ENCODE assay signal across 9 cellular contexts in the genomic region with DNA sequence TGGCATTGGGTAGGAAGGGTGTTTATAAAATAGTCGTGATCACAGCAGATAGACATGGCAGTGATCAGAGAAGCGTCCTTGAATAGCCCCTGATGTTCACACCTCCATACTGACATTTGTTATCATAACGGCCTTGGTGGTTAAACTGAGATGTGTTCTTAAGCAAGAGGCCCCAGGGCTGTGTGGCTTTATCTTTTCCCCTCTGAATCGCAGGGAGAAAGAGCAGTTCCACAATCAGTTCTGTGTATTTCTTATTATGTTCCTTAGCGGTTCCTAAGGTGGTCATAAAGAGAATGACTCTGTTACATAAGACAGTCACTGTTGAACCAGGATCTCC. TPM values are rescaled to one million over a fixed set of nuclear protein-coding genes. Genes with fewer than 3 reads are reported as not detected.
DNase-seq lines count a peak whose midpoint lies in the region; ATAC-seq, FAIRE-seq and TF ChIP-seq lines count a peak whose summit lies in the region.
"Had no signal": no experiment of that assay in that cellular context is flagged by ENCODE, and none has a peak within 500 bp of the region (broad histone marks: within the 10 kb centered on the region; RNA-seq: fewer than 3 reads in every experiment).

No MANE protein-coding gene starts in this region.

- H3K4me2 ChIP-seq in K562 (ENCODE audit: insufficient read depth, low read length): no peak overlapping the region
- H3K4me2 ChIP-seq in osteoblast (ENCODE audit: insufficient read depth, low read length): peak overlapping the region; percentile 75

- intact Hi-C loops in K562 (cut with micrococcal nuclease) (no loop called here), left cardiac atrium (cut with DNase I) (loop anchor here in 1 of 2 donors (5.0 kb wide), 1 partner anchor 69 kb away; no protein-coding TSS in a partner anchor), vagina (cut with DNase I) (no loop called here), kidney (cut with DNase I) (no loop called here)

- no peaks in the 10 kb centered on the region for H3K36me3 ChIP-seq in K562 (ENCODE audit: control insufficient read depth, insufficient read depth, low read length)
- H3K36me3 ChIP-seq in osteoblast (ENCODE audit: insufficient read depth, low read length): no peaks in the 10 kb centered on the region
- H3K36me3 ChIP-seq in vagina: no peaks in the 10 kb centered on the region
- no peaks in the 10 kb centered on the region for H3K36me3 ChIP-seq in kidney (ENCODE audit: control insufficient read depth in 1 of 2, insufficient read depth in 2 of 2, low read length in 2 of 2)

- ATAC-seq in K562 (no peak), left cardiac atrium (peak; percentile 74 to 76), GM18861 (IDR thresholded peaks at IDR 0.05; ENCODE audit: unreplicated experiment) (no peak), HG02798 (IDR thresholded peaks at IDR 0.05; ENCODE audit: poor library complexity, unreplicated experiment) (no peak)
- ATAC-seq: naive thymus-derived CD8-positive, alpha-beta T cell had no signal

- TF ChIP-seq EP300 in K562 (IDR thresholded peaks at IDR 0.05; ENCODE audit: low read length): no peak

- in situ Hi-C loops in K562 (cut with MboI): no loop called here

- TF ChIP-seq CTCF in K562 (IDR thresholded peaks at IDR 0.05 in 2 of 3, conservative IDR thresholded peaks at IDR 0.05 in 1 of 3; ENCODE audit: insufficient read depth in 2 of 3, low read depth in 1 of 3, low read length in 3 of 3) (no peak), osteoblast (IDR thresholded peaks at IDR 0.05; ENCODE audit: extremely low read depth, low read depth, low read length) (no peak), vagina (IDR thresholded peaks at IDR 0.05) (no peak), kidney (IDR thresholded peaks at IDR 0.05; ENCODE audit: borderline replicate concordance, extremely low read depth, insufficient read depth) (no peak)

- no peak overlapping the region for H2AFZ ChIP-seq in K562 (ENCODE audit: low read depth, low read length)
- H2AFZ ChIP-seq in osteoblast (ENCODE audit: low read length): no peak overlapping the region

- no peaks in the 10 kb centered on the region for H3K9me1 ChIP-seq in K562 (ENCODE audit: control insufficient read depth, insufficient read depth, low read length)

- FAIRE-seq in K562 (lab: Jason Lieb, UNC) (no peak), kidney (lab: Jason Lieb, UNC) (no peak)

- no peak for TF ChIP-seq RAD21 in K562 (CRISPR knock-in tag; conservative IDR thresholded peaks at IDR 0.05 in 1 of 2, IDR thresholded peaks at IDR 0.05 in 1 of 2)

- BruUV-seq in K562 (replicated peaks; lab: Mats Ljungman, UMichigan): no TSS peak

- no peak for TF ChIP-seq POLR2A in K562 (conservative IDR thresholded peaks at IDR 0.05)
- TF ChIP-seq POLR2A in vagina (IDR thresholded peaks at IDR 0.05): no peak

- CTCF ChIA-PET in K562 (lab: Yijun Ruan, JAX; ENCODE audit: low intra/inter-chr PET ratio): no interaction called here

- H3K4me1 ChIP-seq in K562 (replicated peaks in 1 of 2; ENCODE audit: control insufficient read depth in 2 of 2, insufficient read depth in 2 of 2, low read length in 2 of 2): no peaks in the 10 kb centered on the region
- H3K4me1 ChIP-seq in osteoblast (ENCODE audit: insufficient read depth, low read length): peaks cover 33% of the 10 kb centered on the region
- H3K4me1 ChIP-seq in vagina: peaks cover 49% of the 10 kb centered on the region
- no peaks in the 10 kb centered on the region for H3K4me1 ChIP-seq in kidney (ENCODE audit: control insufficient read depth in 1 of 2, insufficient read depth in 1 of 2, low read depth in 1 of 2, low read length in 2 of 2)

- H3K9me3 ChIP-seq in K562 (replicated peaks; ENCODE audit: control insufficient read depth, insufficient read depth, low read depth, low read length) (no peaks in the 10 kb centered on the region), osteoblast (ENCODE audit: low read depth, low read length) (no peaks in the 10 kb centered on the region), vagina (no peaks in the 10 kb centered on the region), kidney (ENCODE audit: control insufficient read depth in 1 of 2, low read length in 2 of 2) (no peaks in the 10 kb centered on the region)

- no peaks in the 10 kb centered on the region for H4K20me1 ChIP-seq in K562 (replicated peaks; ENCODE audit: control insufficient read depth, insufficient read depth, low read length)
- H4K20me1 ChIP-seq in osteoblast (ENCODE audit: insufficient read depth, low read length): no peaks in the 10 kb centered on the region

- H3K27ac ChIP-seq in K562 (ENCODE audit: extremely low read depth, low read depth, low read length): no peak overlapping the region
- peak overlapping the region; percentile 33 for H3K27ac ChIP-seq in osteoblast (ENCODE audit: low read depth, low read length)
- peak overlapping the region; percentile 76 for H3K27ac ChIP-seq in vagina
- peak overlapping the region in 1 of 2 donors; percentile 9 for H3K27ac ChIP-seq in kidney (ENCODE audit: low read depth in 2 of 2, low read length in 2 of 2)

- peaks cover 2 to 17% of the 10 kb centered on the region in 2 experiments; a peak in 3 of 5 replicates for H3K27me3 ChIP-seq in K562 (ENCODE audit: control insufficient read depth in 2 of 2, insufficient read depth in 2 of 2, low read length in 2 of 2)
- no peaks in the 10 kb centered on the region for H3K27me3 ChIP-seq in osteoblast (ENCODE audit: insufficient read depth, low read length)
- no peaks in the 10 kb centered on the region for H3K27me3 ChIP-seq in vagina

- H3K4me3 ChIP-seq in K562: no peak overlapping the region
- peak overlapping the region; percentile 35 for H3K4me3 ChIP-seq in osteoblast (ENCODE audit: insufficient read depth, low read length)
- H3K4me3 ChIP-seq in vagina: no peak overlapping the region
- H3K4me3 ChIP-seq in kidney (ENCODE audit: low read length in 2 of 2): peak overlapping the region in 1 of 2 donors; percentile 3

- H3K79me2 ChIP-seq in K562 (ENCODE audit: control insufficient read depth, insufficient read depth, low read length) (no peaks in the 10 kb centered on the region), osteoblast (ENCODE audit: insufficient read depth, low read length) (no peaks in the 10 kb centered on the region)

- no peak for DNase-seq in K562 (ENCODE audit: extremely low read depth in 1 of 4, low spot score in 3 of 4)
- DNase-seq in left cardiac atrium: no peak
- no peak for DNase-seq in osteoblast (ENCODE audit: insufficient read length, low spot score, missing footprints)
- DNase-seq in vagina (ENCODE audit: extremely low spot score in 2 of 2): no peak
- DNase-seq in kidney: no peak
- DNase-seq: endodermal cell; naive thymus-derived CD8-positive, alpha-beta T cell had no signal

- WGBS in K562 (ENCODE audit: insufficient coverage, low coverage, missing lambda C conversion rate): 0% methylated on average over 5 of the region's 5 CpGs

- POLR2A ChIA-PET in K562 (lab: Yijun Ruan, JAX): interaction anchor here (1.0 to 1.3 kb wide), 2 partner anchors 12 to 15 kb away, joined by 3 to 4 read pairs; no protein-coding TSS in a partner anchor

- H3K9ac ChIP-seq in K562 (ENCODE audit: insufficient read depth in 1 of 2, low read depth in 2 of 2, low read length in 2 of 2) (no peak overlapping the region), kidney (ENCODE audit: low read length in 2 of 2) (no peak overlapping the region)

TF ChIP-seq in K562, 482 proteins besides CTCF, POLR2A, EP300 and RAD21:
- TF ChIP-seq CEBPB (tag; IDR thresholded peaks at IDR 0.05): peak; percentile 53
- no peak for TF ChIP-seq RFX7 (CRISPR knock-in tag; IDR thresholded peaks at IDR 0.05)
- no peak for TF ChIP-seq MED1 (CRISPR knock-in tag; IDR thresholded peaks at IDR 0.05; ENCODE audit: borderline replicate concordance)

RNA-seq across cellular contexts. Expression of a gene that starts 52.8 kb away (rescaled TPM):
- total RNA-seq in K562 (2011; cell fraction: chromatin; rRNA removed; ENCODE audit: low replicate concordance): 12.4 and 37.6 TPM in 2 replicates
- 5.5 and 8.0 TPM in 2 replicates for total RNA-seq in K562 (2011; cell fraction: nucleolus; rRNA removed)
- total RNA-seq in K562 (2011; cell fraction: nucleoplasm; rRNA removed): 17.8 and 43.5 TPM in 2 replicates
- total RNA-seq in K562 (2014; rRNA removed) (11.5 and 13.9 TPM in 2 replicates), K562 (2014; rRNA removed; fragmentation: Illumina TruSeq; extraction: Trizol) (20.3 and 23.3 TPM in 2 replicates), K562 (2015; rRNA removed; fragmentation: Illumina TruSeq; extraction: Trizol) (16.5 and 18.6 TPM in 2 replicates), K562 (2021) (24.9 and 26.0 TPM in 2 replicates), left cardiac atrium (10 to 100 TPM; 14.5 to 17.1 TPM), osteoblast (19.2 and 24.2 TPM in 2 replicates), vagina (13.0 TPM), kidney (28.6 TPM)
- polyA plus RNA-seq in K562 (2011; rRNA removed) (12.1 and 12.2 TPM in 2 replicates), K562 (2014; fragmentation: Illumina TruSeq; extraction: Trizol) (15.4 and 16.6 TPM in 2 replicates), K562 (2014; fragmentation: Nextera tagmentation; extraction: Ambion mirVana) (10 to 100 TPM; 26.0 to 26.4 TPM), K562 (2014; rRNA removed) (13.8 and 14.2 TPM in 2 replicates), kidney (ENCODE audit: insufficient read depth, low read depth, low replicate concordance) (24.1 TPM)
- 1.7 and 6.9 TPM in 2 replicates for polyA plus RNA-seq in K562 (2011; cell fraction: cytosol; rRNA removed)
- polyA plus RNA-seq in K562 (2011; cell fraction: nucleus; rRNA removed): 11.9 and 15.2 TPM in 2 replicates
- polyA plus RNA-seq in K562 (2012): 10.6 and 11.8 TPM in 2 replicates
- polyA minus RNA-seq in K562 (2011; rRNA and poly(A)+ RNA removed): 16.2 and 24.7 TPM in 2 replicates
- polyA minus RNA-seq in K562 (2011; cell fraction: cytosol; rRNA and poly(A)+ RNA removed): 5.5 and 6.2 TPM in 2 replicates
- 12.8 and 21.5 TPM in 2 replicates for polyA minus RNA-seq in K562 (2011; cell fraction: nucleus; rRNA and poly(A)+ RNA removed)

Comparison
In these comparisons a context has a peak if more than half of its experiments do, and no peak if none do; other contexts are left out.
1. ATAC-seq: peak in left cardiac atrium (2 of 2); none in K562 (single experiment), GM18861 (single experiment) and HG02798 (single experiment).